Comparison of ENCODE assay signal across 15 cellular contexts in the genomic region with DNA sequence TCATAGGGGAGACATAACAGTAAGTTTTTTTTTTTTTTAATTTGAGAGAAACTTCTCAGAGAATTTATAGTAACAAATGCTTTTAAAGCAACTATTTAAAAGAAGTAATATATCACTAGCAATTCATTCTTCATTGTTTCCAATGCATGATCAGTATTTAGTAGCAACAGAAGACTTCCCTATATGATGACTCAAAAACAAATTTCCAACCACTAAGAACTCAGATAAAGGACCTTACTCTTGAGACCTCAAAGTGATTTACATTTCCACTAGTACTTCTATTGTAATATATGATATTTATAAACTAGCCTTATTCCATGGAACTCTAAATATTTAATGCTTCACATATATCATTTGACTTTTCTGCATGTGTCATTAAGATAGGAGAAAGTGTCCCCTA.
DNase-seq lines count a peak whose midpoint lies in the region; ATAC-seq and TF ChIP-seq lines count a peak whose summit lies in the region.
"Had no signal": no experiment of that assay in that cellular context is flagged by ENCODE, and none has a peak within 500 bp of the region (broad histone marks: within the 10 kb centered on the region; RNA-seq: fewer than 3 reads in every experiment).

No MANE protein-coding gene starts in this region.

- H3K27me3 ChIP-seq in uterus = no peaks in the 10 kb centered on the region

- peaks cover 18% of the 10 kb centered on the region for H3K36me3 Mint-ChIP-seq in activated naive CD4-positive, alpha-beta T cell treated with anti-CD3 and anti-CD28 coated beads, Interleukin-2, amount 50 U/mL, for 24 hours
- H3K36me3 Mint-ChIP-seq in activated naive CD4-positive, alpha-beta T cell treated with anti-CD3 and anti-CD28 coated beads, Interleukin-2, amount 10 ng/mL, durations not matched to agents 7 days and 5 days = no peaks in the 10 kb centered on the region
- H3K36me3 Mint-ChIP-seq in stimulated activated naive B cell treated with anti-CD40 and anti-IgM and Interleukin-4, amounts not matched to agents 10 μg/mL and 1 μg/mL and 100 μg/mL, for 72 hours = peaks cover 5 to 12% of the 10 kb centered on the region in 2 donors

- no peaks in the 10 kb centered on the region for H3K27me3 Mint-ChIP-seq in activated naive CD4-positive, alpha-beta T cell treated with anti-CD3 and anti-CD28 coated beads, Interleukin-2, amount 50 U/mL, for 24 hours
- H3K27me3 Mint-ChIP-seq in activated naive CD4-positive, alpha-beta T cell treated with anti-CD3 and anti-CD28 coated beads, Interleukin-2, amount 10 ng/mL, durations not matched to agents 7 days and 5 days = no peaks in the 10 kb centered on the region
- H3K27me3 Mint-ChIP-seq in stimulated activated naive CD8-positive, alpha-beta T cell treated with anti-CD3 and anti-CD28 coated beads, Interleukin-15, amount 100 ng/mL, for 72 hours = no peaks in the 10 kb centered on the region
- H3K27me3 Mint-ChIP-seq in stimulated activated naive B cell treated with anti-CD40 and anti-IgM and Interleukin-4, amounts not matched to agents 10 μg/mL and 1 μg/mL and 100 μg/mL, for 72 hours = no peaks in the 10 kb centered on the region
- H3K27me3 Mint-ChIP-seq: CD4-positive, alpha-beta memory T cell had no signal

- no peak overlapping the region for H3K4me3 Mint-ChIP-seq in activated naive CD4-positive, alpha-beta T cell treated with anti-CD3 and anti-CD28 coated beads, Interleukin-2, amount 50 U/mL, for 24 hours
- no peak overlapping the region for H3K4me3 Mint-ChIP-seq in activated naive CD4-positive, alpha-beta T cell treated with anti-CD3 and anti-CD28 coated beads, Interleukin-2, amount 10 ng/mL, durations not matched to agents 7 days and 5 days
- no peak overlapping the region for H3K4me3 Mint-ChIP-seq in stimulated activated naive CD8-positive, alpha-beta T cell treated with anti-CD3 and anti-CD28 coated beads, Interleukin-15, amount 100 ng/mL, for 72 hours
- no peak overlapping the region for H3K4me3 Mint-ChIP-seq in stimulated activated naive B cell treated with anti-CD40 and anti-IgM and Interleukin-4, amounts not matched to agents 10 μg/mL and 1 μg/mL and 100 μg/mL, for 72 hours
- H3K4me3 Mint-ChIP-seq: CD4-positive, alpha-beta memory T cell; GM23338; H9 had no signal

- no peaks in the 10 kb centered on the region for H3K9me3 ChIP-seq in uterus

- peaks cover 15% of the 10 kb centered on the region for H3K9me3 Mint-ChIP-seq in activated naive CD4-positive, alpha-beta T cell treated with anti-CD3 and anti-CD28 coated beads, Interleukin-2, amount 50 U/mL, for 24 hours
- no peaks in the 10 kb centered on the region for H3K9me3 Mint-ChIP-seq in activated naive CD4-positive, alpha-beta T cell treated with anti-CD3 and anti-CD28 coated beads, Interleukin-2, amount 10 ng/mL, durations not matched to agents 7 days and 5 days
- H3K9me3 Mint-ChIP-seq in stimulated activated naive CD8-positive, alpha-beta T cell treated with anti-CD3 and anti-CD28 coated beads, Interleukin-15, amount 100 ng/mL, for 72 hours = peaks cover 0 to 9% of the 10 kb centered on the region in 2 donors
- H3K9me3 Mint-ChIP-seq in stimulated activated naive B cell treated with anti-CD40 and anti-IgM and Interleukin-4, amounts not matched to agents 10 μg/mL and 1 μg/mL and 100 μg/mL, for 72 hours = peaks cover 4 to 5% of the 10 kb centered on the region in 2 donors
- H3K9me3 Mint-ChIP-seq: CD4-positive, alpha-beta memory T cell; GM23338; H9 had no signal

- H3K27ac ChIP-seq in uterus = no peak overlapping the region

- peak; percentile 82 for ATAC-seq in stimulated activated naive CD8-positive, alpha-beta T cell treated with anti-CD3 and anti-CD28 coated beads, Interleukin-15, Interleukin-2, amounts not matched to agents 100 U/mL and 50 U/mL, for 24 hours
- no peak for ATAC-seq in stimulated activated naive CD8-positive, alpha-beta T cell treated with anti-CD3 and anti-CD28 coated beads, Interleukin-15, amount 100 ng/mL, for 72 hours
- ATAC-seq in stimulated activated naive B cell treated with anti-CD40 and anti-IgM and Interleukin-4, amounts not matched to agents 10 μg/mL and 1 μg/mL and 100 μg/mL, for 72 hours (replicated peaks) = peak; percentile 67 to 80
- ATAC-seq: GM23338, HCT116 had no signal

- peaks cover 23% of the 10 kb centered on the region for H3K4me1 Mint-ChIP-seq in activated naive CD4-positive, alpha-beta T cell treated with anti-CD3 and anti-CD28 coated beads, Interleukin-2, amount 50 U/mL, for 24 hours
- no peaks in the 10 kb centered on the region for H3K4me1 Mint-ChIP-seq in activated naive CD4-positive, alpha-beta T cell treated with anti-CD3 and anti-CD28 coated beads, Interleukin-2, amount 10 ng/mL, durations not matched to agents 7 days and 5 days
- H3K4me1 Mint-ChIP-seq in stimulated activated naive CD8-positive, alpha-beta T cell treated with anti-CD3 and anti-CD28 coated beads, Interleukin-15, amount 100 ng/mL, for 72 hours = peaks cover 6% of the 10 kb centered on the region
- H3K4me1 Mint-ChIP-seq in stimulated activated naive B cell treated with anti-CD40 and anti-IgM and Interleukin-4, amounts not matched to agents 10 μg/mL and 1 μg/mL and 100 μg/mL, for 72 hours = peaks cover 2 to 11% of the 10 kb centered on the region in 2 donors

- H3K36me3 ChIP-seq in uterus = no peaks in the 10 kb centered on the region

- peaks cover 0 to 4% of the 10 kb centered on the region in 2 donors for H3K4me1 ChIP-seq in uterus

- peak overlapping the region; percentile 41 for H3K27ac Mint-ChIP-seq in activated naive CD4-positive, alpha-beta T cell treated with anti-CD3 and anti-CD28 coated beads, Interleukin-2, amount 50 U/mL, for 24 hours
- H3K27ac Mint-ChIP-seq in activated naive CD4-positive, alpha-beta T cell treated with anti-CD3 and anti-CD28 coated beads, Interleukin-2, amount 10 ng/mL, durations not matched to agents 7 days and 5 days = no peak overlapping the region
- H3K27ac Mint-ChIP-seq in stimulated activated naive CD8-positive, alpha-beta T cell treated with anti-CD3 and anti-CD28 coated beads, Interleukin-15, amount 100 ng/mL, for 72 hours = no peak overlapping the region
- no peak overlapping the region for H3K27ac Mint-ChIP-seq in stimulated activated naive B cell treated with anti-CD40 and anti-IgM and Interleukin-4, amounts not matched to agents 10 μg/mL and 1 μg/mL and 100 μg/mL, for 72 hours
- H3K27ac Mint-ChIP-seq: CD4-positive, alpha-beta memory T cell; GM23338; H9 had no signal

- TF ChIP-seq CTCF in uterus (IDR thresholded peaks at IDR 0.05) = no peak

- TF ChIP-seq POLR2A in uterus (IDR thresholded peaks at IDR 0.05) = no peak

- no peak overlapping the region for H3K4me3 ChIP-seq in uterus
- H3K4me3 ChIP-seq: GM23338 had no signal

- no peak for DNase-seq in activated naive CD4-positive, alpha-beta T cell treated with anti-CD3 and anti-CD28 coated beads, Interleukin-2, amount 10 ng/mL, durations not matched to agents 7 days and 5 days
- DNase-seq in stimulated activated naive CD8-positive, alpha-beta T cell treated with anti-CD3 and anti-CD28 coated beads, Interleukin-15, Interleukin-2, amounts not matched to agents 100 U/mL and 50 U/mL, for 24 hours = no peak
- DNase-seq in stimulated activated naive CD8-positive, alpha-beta T cell treated with anti-CD3 and anti-CD28 coated beads, Interleukin-15, amount 100 ng/mL, for 72 hours = no peak
- DNase-seq in stimulated activated naive B cell treated with anti-CD40 and anti-IgM and Interleukin-4, amounts not matched to agents 10 μg/mL and 1 μg/mL and 100 μg/mL, for 72 hours = no peak
- no peak for DNase-seq in uterus
- DNase-seq: C1 segment of cervical spinal cord; Calu3; CD4-positive, alpha-beta memory T cell; COR-L47; DMS79 treated with DMSO at 0.1 percent for 48 hours; GF-D8; H9 had no signal

- CTCF ChIA-PET in activated naive CD4-positive, alpha-beta T cell treated with anti-CD3 and anti-CD28 coated beads, Interleukin-2, amount 10 ng/mL, durations not matched to agents 7 days and 5 days (lab: Charles Lee) = no interaction called here

- intact Hi-C loops in uterus (cut with DNase I; ENCODE audit: low total_unique reads) = no loop called here
